1 cellular context compared by ENCODE assay signal in genomic region chr2:8023241-8023640, GRCh38.
A peak's percentile ranks its signal among the peaks of the same experiment; 100 is the strongest.
TF ChIP-seq lines count a peak whose summit lies in the region.

No MANE protein-coding gene starts in this region.

TF ChIP-seq in GM12878, 131 proteins besides CTCF, POLR2A, EP300 and RAD21 (continued from another document and continues in another):
- TF ChIP-seq CEBPZ (IDR thresholded peaks at IDR 0.05; ENCODE audit: low read depth, low read length) (no peak), RUNX3 (IDR thresholded peaks at IDR 0.05; ENCODE audit: low read length) (peak; percentile 35; the same call in 1 of the 2 replicates), RAD51 (IDR thresholded peaks at IDR 0.05) (no peak), E2F4 (IDR thresholded peaks at IDR 0.05; ENCODE audit: low read depth, low read length) (no peak), ATF7 (IDR thresholded peaks at IDR 0.05; ENCODE audit: low read depth) (peak; percentile 54; the same call in 1 of the 2 replicates), TCF7 (IDR thresholded peaks at IDR 0.05; ENCODE audit: borderline replicate concordance) (no peak), NKRF (conservative IDR thresholded peaks at IDR 0.05) (no peak), SPI1 (IDR thresholded peaks at IDR 0.05; ENCODE audit: borderline replicate concordance, insufficient read depth, low read depth, low read length) (peak; percentile 97), MXI1 (IDR thresholded peaks at IDR 0.05; ENCODE audit: low read depth, low read length) (no peak), CHD2 (IDR thresholded peaks at IDR 0.05; ENCODE audit: borderline replicate concordance, low read depth, low read length) (no peak), MEF2A (IDR thresholded peaks at IDR 0.05; ENCODE audit: insufficient read depth, low read depth, low read length) (no peak), CBX3 (IDR thresholded peaks at IDR 0.05; ENCODE audit: borderline replicate concordance, low read depth) (no peak), ZNF384 (IDR thresholded peaks at IDR 0.05; ENCODE audit: borderline replicate concordance, low read depth, low read length) (no peak), ZNF274 (IDR thresholded peaks at IDR 0.05; ENCODE audit: insufficient read depth, insufficient read length) (no peak), FOS (IDR thresholded peaks at IDR 0.05; ENCODE audit: borderline replicate concordance, extremely low read depth, insufficient read length) (no peak), MTA2 (IDR thresholded peaks at IDR 0.05; ENCODE audit: low read depth) (peak; percentile 50; the same call in 1 of the 2 replicates), USF1 (IDR thresholded peaks at IDR 0.05; ENCODE audit: borderline replicate concordance, extremely low read length, insufficient read depth, low read depth, low read length) (no peak), ZBED1 (IDR thresholded peaks at IDR 0.05; ENCODE audit: borderline replicate concordance) (no peak), MYB (IDR thresholded peaks at IDR 0.05; ENCODE audit: borderline replicate concordance, low read depth, low read length) (no peak), WRNIP1 (IDR thresholded peaks at IDR 0.05; ENCODE audit: borderline replicate concordance, low read depth, low read length) (no peak), CBX5 (IDR thresholded peaks at IDR 0.05; ENCODE audit: low read depth) (no peak), BACH1 (IDR thresholded peaks at IDR 0.05; ENCODE audit: borderline replicate concordance) (no peak), MYC (IDR thresholded peaks at IDR 0.05; ENCODE audit: insufficient read depth, insufficient read length, insufficient replicate concordance, low read length, severe bottlenecking) (no peak), MAX (IDR thresholded peaks at IDR 0.05; ENCODE audit: low read depth, low read length) (no peak), E4F1 (IDR thresholded peaks at IDR 0.05; ENCODE audit: borderline replicate concordance, partially characterized antibody) (no peak), DPF2 (IDR thresholded peaks at IDR 0.05) (peak; percentile 65; the same call in 1 of the 2 replicates), ZNF217 (IDR thresholded peaks at IDR 0.05) (0 out of 2 replicates have a peak, but pooled peaks have one; percentile 13), RELB (IDR thresholded peaks at IDR 0.05; ENCODE audit: low read depth) (peak; percentile 35; the same call in 1 of the 2 replicates), CHD4 (IDR thresholded peaks at IDR 0.05) (no peak), SIX5 (IDR thresholded peaks at IDR 0.05; ENCODE audit: low read depth, low read length, severe bottlenecking) (no peak)
- TF ChIP-seq, protein P1, sequence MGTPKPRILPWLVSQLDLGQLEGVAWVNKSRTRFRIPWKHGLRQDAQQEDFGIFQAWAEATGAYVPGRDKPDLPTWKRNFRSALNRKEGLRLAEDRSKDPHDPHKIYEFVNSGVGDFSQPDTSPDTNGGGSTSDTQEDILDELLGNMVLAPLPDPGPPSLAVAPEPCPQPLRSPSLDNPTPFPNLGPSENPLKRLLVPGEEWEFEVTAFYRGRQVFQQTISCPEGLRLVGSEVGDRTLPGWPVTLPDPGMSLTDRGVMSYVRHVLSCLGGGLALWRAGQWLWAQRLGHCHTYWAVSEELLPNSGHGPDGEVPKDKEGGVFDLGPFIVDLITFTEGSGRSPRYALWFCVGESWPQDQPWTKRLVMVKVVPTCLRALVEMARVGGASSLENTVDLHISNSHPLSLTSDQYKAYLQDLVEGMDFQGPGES (IDR thresholded peaks at IDR 0.05) = no peak
- TF ChIP-seq, protein P2, sequence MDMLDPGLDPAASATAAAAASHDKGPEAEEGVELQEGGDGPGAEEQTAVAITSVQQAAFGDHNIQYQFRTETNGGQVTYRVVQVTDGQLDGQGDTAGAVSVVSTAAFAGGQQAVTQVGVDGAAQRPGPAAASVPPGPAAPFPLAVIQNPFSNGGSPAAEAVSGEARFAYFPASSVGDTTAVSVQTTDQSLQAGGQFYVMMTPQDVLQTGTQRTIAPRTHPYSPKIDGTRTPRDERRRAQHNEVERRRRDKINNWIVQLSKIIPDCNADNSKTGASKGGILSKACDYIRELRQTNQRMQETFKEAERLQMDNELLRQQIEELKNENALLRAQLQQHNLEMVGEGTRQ (IDR thresholded peaks at IDR 0.05; ENCODE audit: borderline replicate concordance, low read depth, low read length) = no peak
- TF ChIP-seq, protein P3, sequence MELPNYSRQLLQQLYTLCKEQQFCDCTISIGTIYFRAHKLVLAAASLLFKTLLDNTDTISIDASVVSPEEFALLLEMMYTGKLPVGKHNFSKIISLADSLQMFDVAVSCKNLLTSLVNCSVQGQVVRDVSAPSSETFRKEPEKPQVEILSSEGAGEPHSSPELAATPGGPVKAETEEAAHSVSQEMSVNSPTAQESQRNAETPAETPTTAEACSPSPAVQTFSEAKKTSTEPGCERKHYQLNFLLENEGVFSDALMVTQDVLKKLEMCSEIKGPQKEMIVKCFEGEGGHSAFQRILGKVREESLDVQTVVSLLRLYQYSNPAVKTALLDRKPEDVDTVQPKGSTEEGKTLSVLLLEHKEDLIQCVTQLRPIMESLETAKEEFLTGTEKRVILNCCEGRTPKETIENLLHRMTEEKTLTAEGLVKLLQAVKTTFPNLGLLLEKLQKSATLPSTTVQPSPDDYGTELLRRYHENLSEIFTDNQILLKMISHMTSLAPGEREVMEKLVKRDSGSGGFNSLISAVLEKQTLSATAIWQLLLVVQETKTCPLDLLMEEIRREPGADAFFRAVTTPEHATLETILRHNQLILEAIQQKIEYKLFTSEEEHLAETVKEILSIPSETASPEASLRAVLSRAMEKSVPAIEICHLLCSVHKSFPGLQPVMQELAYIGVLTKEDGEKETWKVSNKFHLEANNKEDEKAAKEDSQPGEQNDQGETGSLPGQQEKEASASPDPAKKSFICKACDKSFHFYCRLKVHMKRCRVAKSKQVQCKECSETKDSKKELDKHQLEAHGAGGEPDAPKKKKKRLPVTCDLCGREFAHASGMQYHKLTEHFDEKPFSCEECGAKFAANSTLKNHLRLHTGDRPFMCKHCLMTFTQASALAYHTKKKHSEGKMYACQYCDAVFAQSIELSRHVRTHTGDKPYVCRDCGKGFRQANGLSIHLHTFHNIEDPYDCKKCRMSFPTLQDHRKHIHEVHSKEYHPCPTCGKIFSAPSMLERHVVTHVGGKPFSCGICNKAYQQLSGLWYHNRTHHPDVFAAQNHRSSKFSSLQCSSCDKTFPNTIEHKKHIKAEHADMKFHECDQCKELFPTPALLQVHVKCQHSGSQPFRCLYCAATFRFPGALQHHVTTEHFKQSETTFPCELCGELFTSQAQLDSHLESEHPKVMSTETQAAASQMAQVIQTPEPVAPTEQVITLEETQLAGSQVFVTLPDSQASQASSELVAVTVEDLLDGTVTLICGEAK (IDR thresholded peaks at IDR 0.05; ENCODE audit: borderline replicate concordance) = no peak
- TF ChIP-seq, protein P4, sequence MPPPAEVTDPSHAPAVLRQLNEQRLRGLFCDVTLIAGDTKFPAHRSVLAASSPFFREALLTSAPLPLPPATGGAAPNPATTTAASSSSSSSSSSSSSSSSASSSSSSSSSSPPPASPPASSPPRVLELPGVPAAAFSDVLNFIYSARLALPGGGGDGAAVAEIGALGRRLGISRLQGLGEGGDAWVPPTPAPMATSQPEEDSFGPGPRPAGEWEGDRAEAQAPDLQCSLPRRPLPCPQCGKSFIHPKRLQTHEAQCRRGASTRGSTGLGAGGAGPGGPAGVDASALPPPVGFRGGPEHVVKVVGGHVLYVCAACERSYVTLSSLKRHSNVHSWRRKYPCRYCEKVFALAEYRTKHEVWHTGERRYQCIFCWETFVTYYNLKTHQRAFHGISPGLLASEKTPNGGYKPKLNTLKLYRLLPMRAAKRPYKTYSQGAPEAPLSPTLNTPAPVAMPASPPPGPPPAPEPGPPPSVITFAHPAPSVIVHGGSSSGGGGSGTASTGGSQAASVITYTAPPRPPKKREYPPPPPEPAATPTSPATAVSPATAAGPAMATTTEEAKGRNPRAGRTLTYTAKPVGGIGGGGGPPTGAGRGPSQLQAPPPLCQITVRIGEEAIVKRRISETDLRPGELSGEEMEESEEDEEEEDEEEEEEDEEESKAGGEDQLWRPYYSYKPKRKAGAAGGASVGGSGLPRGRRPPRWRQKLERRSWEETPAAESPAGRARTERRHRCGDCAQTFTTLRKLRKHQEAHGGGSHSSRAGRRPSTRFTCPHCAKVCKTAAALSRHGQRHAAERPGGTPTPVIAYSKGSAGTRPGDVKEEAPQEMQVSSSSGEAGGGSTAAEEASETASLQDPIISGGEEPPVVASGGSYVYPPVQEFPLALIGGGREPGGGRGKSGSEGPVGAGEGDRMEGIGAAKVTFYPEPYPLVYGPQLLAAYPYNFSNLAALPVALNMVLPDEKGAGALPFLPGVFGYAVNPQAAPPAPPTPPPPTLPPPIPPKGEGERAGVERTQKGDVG (CRISPR knock-in tag; IDR thresholded peaks at IDR 0.05) = no peak
